In genomic region chr1:15916417-15916816, GRCh38 we compare ENCODE assay signal across 12 cellular contexts. TPM values are rescaled to one million over a fixed set of nuclear protein-coding genes. Genes with fewer than 3 reads are reported as not detected.
A peak's percentile ranks its signal among the peaks of the same experiment; 100 is the strongest.
DNase-seq lines count a peak whose midpoint lies in the region; FAIRE-seq and TF ChIP-seq lines count a peak whose summit lies in the region.
"Had no signal": no experiment of that assay in that cellular context is flagged by ENCODE, and none has a peak within 500 bp of the region (broad histone marks: within the 10 kb centered on the region; RNA-seq: fewer than 3 reads in every experiment).

No MANE protein-coding gene starts in this region.

- no peak for TF ChIP-seq POLR2A in erythroblast (IDR thresholded peaks at IDR 0.05; ENCODE audit: low read length)
- no peak for TF ChIP-seq POLR2A in adrenal gland (IDR thresholded peaks at IDR 0.05)

- no peak overlapping the region for H3K9ac ChIP-seq in smooth muscle cell (ENCODE audit: low read depth)

- H3K4me1 Mint-ChIP-seq in activated CD4-positive, alpha-beta T cell treated with anti-CD3 and anti-CD28 coated beads, Interleukin-2, amount 10 ng/mL, durations not matched to agents 24 days and 14 days: peaks cover 36% of the 10 kb centered on the region

- no peak for DNase-seq in activated CD4-positive, alpha-beta T cell treated with anti-CD3 and anti-CD28 coated beads, Interleukin-2, amount 10 ng/mL, durations not matched to agents 24 days and 14 days
- DNase-seq in activated CD4-positive, alpha-beta T cell treated with anti-CD3 and anti-CD28 coated beads for 48 hours: no peak
- DNase-seq in RCC 7860 (ENCODE audit: low spot score) (peak; percentile 43), erythroblast (lab: John Stamatoyannopoulos, UW) (peak; percentile 64 to 82), smooth muscle cell (lab: John Stamatoyannopoulos, UW; ENCODE audit: unreplicated experiment) (no peak), NCI-H2107 (lab: John Stamatoyannopoulos, UW) (no peak), activated gamma-delta T cell (lab: John Stamatoyannopoulos, UW) (no peak), adrenal gland (no peak)
- DNase-seq: NCI-H2171 had no signal

- H4K20me1 ChIP-seq in smooth muscle cell (ENCODE audit: low read depth): no peaks in the 10 kb centered on the region

- no peak overlapping the region for H3K4me2 ChIP-seq in smooth muscle cell

- peak overlapping the region; percentile 78 for H3K4me3 Mint-ChIP-seq in activated CD4-positive, alpha-beta T cell treated with anti-CD3 and anti-CD28 coated beads, Interleukin-2, amount 10 ng/mL, durations not matched to agents 24 days and 14 days

- TF ChIP-seq CTCF in smooth muscle cell (IDR thresholded peaks at IDR 0.05; ENCODE audit: borderline replicate concordance, insufficient read depth, poor library complexity, severe bottlenecking): no peak
- no peak for TF ChIP-seq CTCF in adrenal gland (IDR thresholded peaks at IDR 0.05)

- peaks cover 63% of the 10 kb centered on the region for H3K36me3 Mint-ChIP-seq in activated CD4-positive, alpha-beta T cell treated with anti-CD3 and anti-CD28 coated beads, Interleukin-2, amount 10 ng/mL, durations not matched to agents 24 days and 14 days (ENCODE audit: low read depth)

- FAIRE-seq in RCC 7860 (lab: Jason Lieb, UNC): peak; percentile 38
- FAIRE-seq: H1 had no signal

- H3K79me2 ChIP-seq in smooth muscle cell (ENCODE audit: low read depth): peaks cover 49% of the 10 kb centered on the region

- H3K27me3 ChIP-seq in smooth muscle cell (ENCODE audit: low read depth) (no peaks in the 10 kb centered on the region), adrenal gland (no peaks in the 10 kb centered on the region)
- H3K27me3 ChIP-seq: suprapubic skin had no signal

- H3K27ac Mint-ChIP-seq in activated CD4-positive, alpha-beta T cell treated with anti-CD3 and anti-CD28 coated beads, Interleukin-2, amount 10 ng/mL, durations not matched to agents 24 days and 14 days: peak overlapping the region; percentile 73

- H3K36me3 ChIP-seq in smooth muscle cell (ENCODE audit: low read depth): peaks cover 7% of the 10 kb centered on the region
- H3K36me3 ChIP-seq in adrenal gland (replicated peaks in 1 of 2): peaks cover 0 to 65% of the 10 kb centered on the region in 2 donors

- no peaks in the 10 kb centered on the region for H3F3A ChIP-seq in smooth muscle cell (ENCODE audit: low read depth)

- 73% methylated on average over 4 of the region's 4 CpGs for WGBS in smooth muscle cell (ENCODE audit: low lambda C conversion rate)
- WGBS in adrenal gland, 4 donors: 73 to 85% (median 74%) methylated on average over 4 of the region's 4 CpGs

- intact Hi-C loops in activated CD4-positive, alpha-beta T cell treated with anti-CD3 and anti-CD28 coated beads, Interleukin-2, amount 10 ng/mL, durations not matched to agents 24 days and 14 days (cut with micrococcal nuclease): loop anchor here (5.0 kb wide), 1 partner anchor 84 kb away; no protein-coding TSS in a partner anchor
- intact Hi-C loops in adrenal gland (cut with DNase I): no loop called here

- H3K27me3 Mint-ChIP-seq in activated CD4-positive, alpha-beta T cell treated with anti-CD3 and anti-CD28 coated beads, Interleukin-2, amount 10 ng/mL, durations not matched to agents 24 days and 14 days: no peaks in the 10 kb centered on the region

- H2AFZ ChIP-seq in smooth muscle cell (ENCODE audit: low read depth): no peak overlapping the region

- no peak overlapping the region for H3K4me3 ChIP-seq in smooth muscle cell
- no peak overlapping the region for H3K4me3 ChIP-seq in adrenal gland
- H3K4me3 ChIP-seq: skin epidermis, suprapubic skin had no signal

- H3K4me1 ChIP-seq in smooth muscle cell (ENCODE audit: low read depth) (no peaks in the 10 kb centered on the region), adrenal gland (replicated peaks in 1 of 2) (peaks cover 0 to 13% of the 10 kb centered on the region in 2 donors)

- H3K9me3 ChIP-seq in smooth muscle cell (replicated peaks; ENCODE audit: low read depth): no peaks in the 10 kb centered on the region
- no peaks in the 10 kb centered on the region for H3K9me3 ChIP-seq in adrenal gland (replicated peaks in 1 of 3)
- H3K9me3 ChIP-seq: suprapubic skin had no signal

- H3K27ac ChIP-seq in smooth muscle cell (ENCODE audit: low read depth): peak overlapping the region; percentile 62
- H3K27ac ChIP-seq in adrenal gland: no peak overlapping the region
- H3K27ac ChIP-seq: suprapubic skin had no signal

- no peaks in the 10 kb centered on the region for H3K9me3 Mint-ChIP-seq in activated CD4-positive, alpha-beta T cell treated with anti-CD3 and anti-CD28 coated beads, Interleukin-2, amount 10 ng/mL, durations not matched to agents 24 days and 14 days

RNA-seq across cellular contexts. Expression of gene ZBTB17, which starts 59.5 kb away (rescaled TPM):
- total RNA-seq in activated CD4-positive, alpha-beta T cell treated with anti-CD3 and anti-CD28 coated beads, Interleukin-2, amount 10 ng/mL, durations not matched to agents 24 days and 14 days: 60.9 and 63.9 TPM in 2 replicates
- total RNA-seq in smooth muscle cell (19.6 and 29.4 TPM in 2 replicates), adrenal gland (10 to 100 TPM; 26.8 to 50.2 (median 33.7) TPM)
- polyA plus RNA-seq in smooth muscle cell (42.5 and 43.0 TPM in 2 replicates), adrenal gland (100 to 1,000 TPM in 2 of 3 donors, 1 to 10 TPM in 1; 8.0 to 172 (median 114) TPM)

Comparison
In these comparisons a context has a peak if more than half of its experiments do, and no peak if none do; other contexts are left out.
1. DNase-seq: peak in RCC 7860 (single experiment) and erythroblast (2 of 2); none in activated CD4-positive, alpha-beta T cell treated with anti-CD3 and anti-CD28 coated beads, Interleukin-2, amount 10 ng/mL, durations not matched to agents 24 days and 14 days (single experiment), activated CD4-positive, alpha-beta T cell treated with anti-CD3 and anti-CD28 coated beads for 48 hours (single experiment), smooth muscle cell (single experiment), NCI-H2107 (single experiment), activated gamma-delta T cell (single experiment) and adrenal gland (0 of 7).